In the genomic region with DNA sequence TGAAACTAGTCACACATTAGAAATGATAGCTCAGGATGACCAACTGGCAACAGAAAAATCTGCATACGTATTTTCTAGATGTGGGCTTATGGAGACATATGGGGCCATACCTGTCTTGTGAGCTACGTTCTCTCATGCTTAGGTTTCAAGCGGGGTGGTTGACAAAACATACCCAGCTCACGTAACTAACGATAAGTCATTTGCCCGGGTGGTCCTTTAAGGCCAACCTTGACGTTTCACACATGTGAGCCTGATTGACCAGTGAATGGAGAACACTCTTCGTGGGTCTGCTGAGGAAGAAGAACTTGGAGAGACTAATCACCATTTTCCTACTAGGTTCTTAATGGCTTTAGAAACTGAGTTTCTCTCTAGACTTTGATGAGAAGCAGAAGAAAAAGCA, we compare ENCODE assay signal across 11 cellular contexts. TPM values are rescaled to one million over a fixed set of nuclear protein-coding genes. Genes with fewer than 3 reads are reported as not detected.
A peak's percentile ranks its signal among the peaks of the same experiment; 100 is the strongest.
DNase-seq lines count a peak whose midpoint lies in the region; ATAC-seq, FAIRE-seq and TF ChIP-seq lines count a peak whose summit lies in the region.
"Had no signal": no experiment of that assay in that cellular context is flagged by ENCODE, and none has a peak within 500 bp of the region (broad histone marks: within the 10 kb centered on the region; RNA-seq: fewer than 3 reads in every experiment).

No MANE protein-coding gene starts in this region.

- H2BK15ac ChIP-seq in mesenchymal stem cell (ENCODE audit: low read depth, poor library complexity, severe bottlenecking), result no peak overlapping the region

- peak overlapping the region; percentile 62 for H3K27ac Mint-ChIP-seq in CD4-positive, alpha-beta T cell
- no peak overlapping the region for H3K27ac Mint-ChIP-seq in GM23338

- no peaks in the 10 kb centered on the region for H3K9me3 ChIP-seq in CD4-positive, alpha-beta T cell (ENCODE audit: control insufficient read depth, low read length)
- H3K9me3 ChIP-seq in K562 (replicated peaks; ENCODE audit: control insufficient read depth, insufficient read depth, low read depth, low read length) (peaks cover 6% of the 10 kb centered on the region), neutrophil (no peaks in the 10 kb centered on the region), mesenchymal stem cell (ENCODE audit: control insufficient read depth, low read length) (peaks cover 10% of the 10 kb centered on the region)

- peak overlapping the region; percentile 90; the same call in 1 of the 2 replicates for H2AFZ ChIP-seq in GM23338
- peak overlapping the region; percentile 90 for H2AFZ ChIP-seq in K562 (ENCODE audit: low read depth, low read length)
- H2AFZ ChIP-seq in mesenchymal stem cell (ENCODE audit: low read depth, low read length), result no peak overlapping the region

- no peak for TF ChIP-seq EP300 in K562 (IDR thresholded peaks at IDR 0.05; ENCODE audit: low read length)

- no peak overlapping the region for H4K8ac ChIP-seq in mesenchymal stem cell (ENCODE audit: low read length)

- no peak overlapping the region for H3K4me2 ChIP-seq in GM23338
- peak overlapping the region; percentile 93 for H3K4me2 ChIP-seq in K562 (ENCODE audit: insufficient read depth, low read length)
- H3K4me2 ChIP-seq in mesenchymal stem cell (ENCODE audit: low read length, poor library complexity, severe bottlenecking), result no peak overlapping the region

- H3K9me3 Mint-ChIP-seq in CD4-positive, alpha-beta T cell, result no peaks in the 10 kb centered on the region
- peaks cover 14% of the 10 kb centered on the region; the same call in 2 of the 3 replicates for H3K9me3 Mint-ChIP-seq in GM23338

- 80% methylated on average over 8 of the region's 8 CpGs for WGBS in K562 (ENCODE audit: insufficient coverage, low coverage, missing lambda C conversion rate)
- 95% methylated on average over 6 of the region's 8 CpGs for WGBS in mesenchymal stem cell

- H3K4me1 Mint-ChIP-seq in CD4-positive, alpha-beta T cell (ENCODE audit: low read depth), result peaks cover 48% of the 10 kb centered on the region
- peaks cover 21% of the 10 kb centered on the region for H3K4me1 Mint-ChIP-seq in GM23338

- FAIRE-seq in K562 (lab: Jason Lieb, UNC), result no peak
- FAIRE-seq: astrocyte had no signal

- no peak overlapping the region for H2BK5ac ChIP-seq in mesenchymal stem cell (ENCODE audit: low read depth, low read length, poor library complexity, severe bottlenecking)

- H3K18ac ChIP-seq in mesenchymal stem cell (ENCODE audit: low read depth in 1 of 2, low read length in 2 of 2), result no peak overlapping the region

- H3K9ac ChIP-seq in K562 (ENCODE audit: insufficient read depth in 1 of 2, low read depth in 2 of 2, low read length in 2 of 2) (peak overlapping the region in 1 of 2 experiments; percentile 23; a peak in 2 of 4 replicates), mesenchymal stem cell (ENCODE audit: low read length) (no peak overlapping the region)

- peaks cover 8% of the 10 kb centered on the region; the same call in 1 of the 2 replicates for H3K9me2 ChIP-seq in GM23338 (ENCODE audit: insufficient read depth)

- H3K27me3 ChIP-seq in CD4-positive, alpha-beta T cell (ENCODE audit: control insufficient read depth, insufficient read depth, low read length), result no peaks in the 10 kb centered on the region
- H3K27me3 ChIP-seq in GM23338 (ENCODE audit: insufficient read depth), result no peaks in the 10 kb centered on the region
- no peaks in the 10 kb centered on the region for H3K27me3 ChIP-seq in K562 (ENCODE audit: control insufficient read depth in 2 of 2, insufficient read depth in 2 of 2, low read length in 2 of 2)
- H3K27me3 ChIP-seq in neutrophil, result no peaks in the 10 kb centered on the region
- H3K27me3 ChIP-seq in mesenchymal stem cell (ENCODE audit: control insufficient read depth in 1 of 2, insufficient read depth in 1 of 2, low read length in 2 of 2), result no peaks in the 10 kb centered on the region

- peaks cover 4% of the 10 kb centered on the region; the same call in 1 of the 2 replicates for H3K36me3 ChIP-seq in GM23338 (ENCODE audit: insufficient read depth)
- no peaks in the 10 kb centered on the region for H3K36me3 ChIP-seq in K562 (ENCODE audit: control insufficient read depth, insufficient read depth, low read length)
- no peaks in the 10 kb centered on the region for H3K36me3 ChIP-seq in neutrophil
- H3K36me3 ChIP-seq in mesenchymal stem cell (ENCODE audit: control insufficient read depth in 1 of 2, insufficient read depth in 2 of 2, low read depth in 1 of 2, low read length in 2 of 2), result no peaks in the 10 kb centered on the region

- H3K27ac ChIP-seq in CD4-positive, alpha-beta T cell (ENCODE audit: low read depth, low read length), result peak overlapping the region; percentile 42
- H3K27ac ChIP-seq in GM23338 (ENCODE audit: low read depth) (no peak overlapping the region), K562 (ENCODE audit: extremely low read depth, low read depth, low read length) (peak overlapping the region; percentile 81; the same call in 2 of the 3 replicates), neutrophil (peak overlapping the region; percentile 91), mesenchymal stem cell (ENCODE audit: low read length, poor library complexity, severe bottlenecking) (no peak overlapping the region)

- no peak for ATAC-seq in CD4-positive, alpha-beta T cell (ENCODE audit: poor library complexity)
- ATAC-seq in GM23338, result no peak
- ATAC-seq in K562, result no peak
- ATAC-seq in GM18861 (IDR thresholded peaks at IDR 0.05; ENCODE audit: unreplicated experiment), result no peak
- ATAC-seq in GM21723 (IDR thresholded peaks at IDR 0.05; ENCODE audit: unreplicated experiment), result no peak

- in situ Hi-C loops in K562 (cut with MboI), result no loop called here

- no peak overlapping the region for H3K14ac ChIP-seq in mesenchymal stem cell (ENCODE audit: low read length in 2 of 2)

- CTCF ChIA-PET in CD4-positive, alpha-beta T cell (lab: Charles Lee), result interaction anchor here (0.5 to 2.2 kb wide), 4 partner anchors 12 to 349 kb away, joined by 3 to 6 read pairs (median 4); no protein-coding TSS in a partner anchor
- CTCF ChIA-PET in K562 (lab: Yijun Ruan, JAX; ENCODE audit: low intra/inter-chr PET ratio), result no interaction called here

- peak overlapping the region in 1 of 2 experiments; percentile 87 for H2BK12ac ChIP-seq in mesenchymal stem cell (ENCODE audit: low read length in 2 of 2)

- H2AK5ac ChIP-seq in mesenchymal stem cell (ENCODE audit: low read length, severe bottlenecking), result no peak overlapping the region

- H3K4me1 ChIP-seq in GM23338 (ENCODE audit: insufficient read depth) (peaks cover 21% of the 10 kb centered on the region), K562 (replicated peaks in 1 of 2; ENCODE audit: control insufficient read depth in 2 of 2, insufficient read depth in 2 of 2, low read length in 2 of 2) (peaks cover 16 to 33% of the 10 kb centered on the region in 2 experiments), neutrophil (ENCODE audit: control insufficient read depth in 1 of 2, insufficient read depth in 1 of 2, low read depth in 1 of 2, low read length in 1 of 2) (peaks cover 86 to 88% of the 10 kb centered on the region in 2 experiments), mesenchymal stem cell (ENCODE audit: control insufficient read depth, insufficient read depth, low read depth, low read length) (peaks cover 4% of the 10 kb centered on the region)

- no peak overlapping the region for H3K4ac ChIP-seq in mesenchymal stem cell (ENCODE audit: low read depth in 1 of 2, low read length in 2 of 2)

- intact Hi-C loops in CD4-positive, alpha-beta T cell (cut with DNase I, micrococcal nuclease), result loop anchor here in 1 of 2 experiments (2.0 kb wide), 1 partner anchor 16 kb away; no protein-coding TSS in a partner anchor
- intact Hi-C loops in K562 (cut with micrococcal nuclease), result loop anchor here (2.0 kb wide), 1 partner anchor 18 kb away; no protein-coding TSS in a partner anchor

- H3K4me3 ChIP-seq in GM23338 (no peak overlapping the region), K562 (peak overlapping the region; percentile 23), neutrophil (ENCODE audit: low read depth in 1 of 2, low read length in 1 of 2) (peak overlapping the region; percentile 52 to 54), mesenchymal stem cell (ENCODE audit: insufficient read depth in 1 of 2, low read depth in 1 of 2, low read length in 2 of 2) (no peak overlapping the region)

- no peaks in the 10 kb centered on the region for H3F3A ChIP-seq in GM23338 (replicated peaks; ENCODE audit: low read depth)

- H3K27me3 Mint-ChIP-seq in CD4-positive, alpha-beta T cell, result no peaks in the 10 kb centered on the region
- peaks cover 7% of the 10 kb centered on the region for H3K27me3 Mint-ChIP-seq in GM23338 (ENCODE audit: insufficient read depth, low read depth, poor library complexity)

- H3K79me2 ChIP-seq in GM23338 (replicated peaks; ENCODE audit: insufficient read depth) (no peaks in the 10 kb centered on the region), K562 (ENCODE audit: control insufficient read depth, insufficient read depth, low read length) (peaks cover 3% of the 10 kb centered on the region; the same call in 1 of the 3 replicates)

- no peaks in the 10 kb centered on the region for H4K20me1 ChIP-seq in GM23338 (replicated peaks; ENCODE audit: insufficient read depth)
- H4K20me1 ChIP-seq in K562 (replicated peaks; ENCODE audit: control insufficient read depth, insufficient read depth, low read length), result no peaks in the 10 kb centered on the region

- no peak overlapping the region for H2BK120ac ChIP-seq in mesenchymal stem cell (ENCODE audit: low read depth, low read length)

- no peak overlapping the region for H3K23ac ChIP-seq in mesenchymal stem cell (ENCODE audit: low read length in 2 of 2)

- H3K9me1 ChIP-seq in K562 (ENCODE audit: control insufficient read depth, insufficient read depth, low read length), result no peaks in the 10 kb centered on the region

- no peaks in the 10 kb centered on the region for H3K79me1 ChIP-seq in mesenchymal stem cell (replicated peaks; ENCODE audit: low read length, poor library complexity, severe bottlenecking)

- no TSS peak for BruUV-seq in K562 (replicated peaks; lab: Mats Ljungman, UMichigan)

- POLR2A ChIA-PET in CD4-positive, alpha-beta T cell (lab: Charles Lee), result interaction anchor here (1.5 to 6.1 kb wide), 4 partner anchors 14 to 28 kb away, joined by 4 to 104 read pairs (median 19); partner anchors contain the start of gene RCSD1
- POLR2A ChIA-PET in K562 (lab: Yijun Ruan, JAX), result interaction anchor here (0.5 to 4.8 kb wide), 11 partner anchors 11 to 312 kb away, joined by 3 to 37 read pairs (median 3); no protein-coding TSS in a partner anchor

- H3K4me3 Mint-ChIP-seq in CD4-positive, alpha-beta T cell, result peak overlapping the region; percentile 69
- H3K4me3 Mint-ChIP-seq in GM23338, result no peak overlapping the region

- TF ChIP-seq RAD21 in K562 (CRISPR knock-in tag; conservative IDR thresholded peaks at IDR 0.05 in 1 of 2, IDR thresholded peaks at IDR 0.05 in 1 of 2), result no peak

- TF ChIP-seq POLR2A in K562 (conservative IDR thresholded peaks at IDR 0.05), result no peak

- no peak for TF ChIP-seq CTCF in CD4-positive, alpha-beta T cell (IDR thresholded peaks at IDR 0.05)
- TF ChIP-seq CTCF in GM23338 (conservative IDR thresholded peaks at IDR 0.05; ENCODE audit: low read depth in 2 of 2), result no peak
- TF ChIP-seq CTCF in K562 (IDR thresholded peaks at IDR 0.05 in 2 of 3, conservative IDR thresholded peaks at IDR 0.05 in 1 of 3; ENCODE audit: insufficient read depth in 2 of 3, low read depth in 1 of 3, low read length in 3 of 3), result no peak
- no peak for TF ChIP-seq CTCF in neutrophil (IDR thresholded peaks at IDR 0.05)

- DNase-seq in CD4-positive, alpha-beta T cell, result no peak
- no peak for DNase-seq in GM23338 (ENCODE audit: low spot score)
- DNase-seq in K562 (ENCODE audit: extremely low read depth in 1 of 4, low spot score in 3 of 4), result no peak
- no peak for DNase-seq in NCI-H1436 treated with DMSO at 0.1 percent for 48 hours (lab: John Stamatoyannopoulos, UW)
- DNase-seq in mesenchymal stem cell, result no peak
- DNase-seq: DMS 273 treated with DMSO at 0.1 percent for 48 hours, islet precursor cell had no signal

- no peak overlapping the region for H4K91ac ChIP-seq in mesenchymal stem cell (ENCODE audit: low read length)

- no peaks in the 10 kb centered on the region for H3K36me3 Mint-ChIP-seq in CD4-positive, alpha-beta T cell (ENCODE audit: low read depth)
- peaks cover 5% of the 10 kb centered on the region; the same call in 1 of the 3 replicates for H3K36me3 Mint-ChIP-seq in GM23338 (ENCODE audit: low read depth)

RNA-seq across cellular contexts. Expression of gene RCSD1, which starts 13.5 kb away (rescaled TPM):
- 10 to 100 TPM; 42.3 to 44.6 TPM for total RNA-seq in CD4-positive, alpha-beta T cell
- total RNA-seq in GM23338 (2014; rRNA removed; shearing (Covaris generic)), result 0.73 TPM in 1 of 2 replicates, not detected in the other
- polyA plus RNA-seq in GM23338 (2016; fragmentation: Nextera tagmentation; extraction: Ambion mirVana) (0.18 and 0.42 TPM in 2 replicates), K562 (2011; rRNA removed) (64.5 and 69.8 TPM in 2 replicates), K562 (2014; fragmentation: Illumina TruSeq; extraction: Trizol) (48.3 and 50.5 TPM in 2 replicates), K562 (2014; fragmentation: Nextera tagmentation; extraction: Ambion mirVana) (1 to 10 TPM; 7.8 to 9.1 TPM), K562 (2014; rRNA removed) (53.2 and 54.5 TPM in 2 replicates)
- 51.0 and 78.1 TPM in 2 replicates for total RNA-seq in K562 (2011; cell fraction: chromatin; rRNA removed; ENCODE audit: low replicate concordance)
- 34.9 and 38.6 TPM in 2 replicates for total RNA-seq in K562 (2011; cell fraction: nucleolus; rRNA removed)
- total RNA-seq in K562 (2011; cell fraction: nucleoplasm; rRNA removed), result 48.1 and 85.4 TPM in 2 replicates
- total RNA-seq in K562 (2014; rRNA removed) (45.3 and 48.0 TPM in 2 replicates), K562 (2014; rRNA removed; fragmentation: Illumina TruSeq; extraction: Trizol) (41.6 and 42.3 TPM in 2 replicates), K562 (2015; rRNA removed; fragmentation: Illumina TruSeq; extraction: Trizol) (37.3 and 39.4 TPM in 2 replicates), K562 (2021) (41.5 and 50.9 TPM in 2 replicates)
- 45.8 and 49.9 TPM in 2 replicates for polyA plus RNA-seq in K562 (2011; cell fraction: cytosol; rRNA removed)
- polyA plus RNA-seq in K562 (2011; cell fraction: nucleus; rRNA removed), result 27.5 and 28.0 TPM in 2 replicates
- polyA plus RNA-seq in K562 (2012), result 41.5 and 91.2 TPM in 2 replicates
- polyA minus RNA-seq in K562 (2011; rRNA and poly(A)+ RNA removed), result 59.8 and 70.7 TPM in 2 replicates
- polyA minus RNA-seq in K562 (2011; cell fraction: cytosol; rRNA and poly(A)+ RNA removed), result 34.8 and 46.1 TPM in 2 replicates
- polyA minus RNA-seq in K562 (2011; cell fraction: nucleus; rRNA and poly(A)+ RNA removed), result 19.0 and 26.1 TPM in 2 replicates
- 0.52 TPM for polyA plus RNA-seq in mesenchymal stem cell (2013, experiment 1 of 2)
- 0.44 TPM for polyA plus RNA-seq in mesenchymal stem cell (2013, experiment 2 of 2)

Comparison
In these comparisons a context has a peak if more than half of its experiments do, and no peak if none do; other contexts are left out.
1. H3K27ac ChIP-seq: peak in CD4-positive, alpha-beta T cell (single experiment), K562 (single experiment) and neutrophil (single experiment); none in GM23338 (single experiment) and mesenchymal stem cell (single experiment).
2. H3K4me3 ChIP-seq: peak in K562 (single experiment) and neutrophil (2 of 2); none in GM23338 (single experiment) and mesenchymal stem cell (0 of 2).
3. RNA of gene RCSD1, which starts 13.5 kb away (total RNA-seq): 34.9 to 85.4 TPM in K562 and 42.3 to 44.6 TPM in CD4-positive, alpha-beta T cell; 0.73 TPM in GM23338; every median in the first group is over 10 times any median in the second.